ENCODE assay signal across 11 cellular contexts in the genomic region with DNA sequence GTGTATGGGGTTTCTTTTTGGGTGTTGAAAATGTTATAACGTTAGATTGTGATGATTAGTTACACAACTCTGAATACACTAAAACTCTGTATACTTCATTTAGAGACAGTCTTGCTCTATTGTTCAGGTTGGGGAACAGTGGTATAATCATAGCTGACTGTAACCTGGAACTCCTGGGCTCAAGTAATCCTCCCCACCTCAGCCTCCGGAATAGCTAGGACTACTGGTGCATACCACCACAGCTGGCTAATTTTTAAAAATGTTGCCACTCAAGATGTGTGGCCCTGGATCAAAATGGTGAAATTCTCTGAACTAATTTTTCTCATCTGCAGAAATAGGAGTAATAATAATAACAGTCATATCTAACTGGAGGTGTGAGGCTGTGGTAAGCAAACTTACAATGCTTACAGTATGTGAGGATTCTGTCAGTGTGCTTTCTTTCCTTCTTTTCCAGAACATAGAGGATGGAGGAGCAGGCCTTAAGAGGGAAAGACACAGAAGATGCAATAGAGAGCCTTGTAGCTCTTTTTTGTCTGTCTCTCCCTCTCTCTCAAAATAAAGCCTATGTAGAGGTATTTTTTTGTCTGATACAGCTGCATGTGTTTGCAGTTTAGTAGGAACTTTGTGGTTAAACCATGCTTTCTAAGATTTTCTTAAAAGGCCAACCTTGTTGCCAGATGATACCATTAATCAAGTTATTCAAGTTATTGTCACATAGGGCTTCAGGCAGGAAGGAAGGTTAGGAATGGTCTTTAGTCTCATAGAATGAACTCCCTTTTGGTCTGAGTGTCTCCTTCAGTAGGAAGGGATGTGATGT. TPM values are rescaled to one million over a fixed set of nuclear protein-coding genes. Genes with fewer than 3 reads are reported as not detected.
DNase-seq lines count a peak whose midpoint lies in the region; ATAC-seq and TF ChIP-seq lines count a peak whose summit lies in the region.
"Had no signal": no experiment of that assay in that cellular context is flagged by ENCODE, and none has a peak within 500 bp of the region (broad histone marks: within the 10 kb centered on the region; RNA-seq: fewer than 3 reads in every experiment).

No MANE protein-coding gene starts in this region.

- intact Hi-C loops in activated CD4-positive, alpha-beta memory T cell treated with anti-CD3 and anti-CD28 coated beads for 36 hours (cut with micrococcal nuclease), result no loop called here
- intact Hi-C loops in sigmoid colon (cut with DNase I), result no loop called here
- intact Hi-C loops in vagina (cut with DNase I), result no loop called here

- POLR2A ChIA-PET in activated CD4-positive, alpha-beta memory T cell treated with anti-CD3 and anti-CD28 coated beads for 36 hours (lab: Charles Lee), result no interaction called here
- POLR2A ChIA-PET in activated CD4-positive, alpha-beta memory T cell treated with anti-CD3 and anti-CD28 coated beads, Interleukin-2, amount 10 ng/mL, durations not matched to agents 7 days and 5 days (lab: Charles Lee), result interaction anchor here (0.6 to 2.1 kb wide), 5 partner anchors 13 to 103 kb away, joined by 3 to 7 read pairs (median 3); a partner anchor contains a TSS

- H3K27me3 Mint-ChIP-seq in activated CD4-positive, alpha-beta memory T cell treated with anti-CD3 and anti-CD28 coated beads for 36 hours, result no peaks in the 10 kb centered on the region
- no peaks in the 10 kb centered on the region for H3K27me3 Mint-ChIP-seq in activated CD4-positive, alpha-beta memory T cell treated with anti-CD3 and anti-CD28 coated beads, Interleukin-2, amount 10 ng/mL, durations not matched to agents 7 days and 5 days

- H3K36me3 Mint-ChIP-seq in activated CD4-positive, alpha-beta memory T cell treated with anti-CD3 and anti-CD28 coated beads for 36 hours, result peaks cover 12% of the 10 kb centered on the region
- peaks cover 28% of the 10 kb centered on the region for H3K36me3 Mint-ChIP-seq in activated CD4-positive, alpha-beta memory T cell treated with anti-CD3 and anti-CD28 coated beads, Interleukin-2, amount 10 ng/mL, durations not matched to agents 7 days and 5 days (ENCODE audit: low read depth)

- ATAC-seq in GM19351 (IDR thresholded peaks at IDR 0.05; ENCODE audit: unreplicated experiment), result no peak
- ATAC-seq: sciatic nerve had no signal

- H3K4me1 ChIP-seq in effector memory CD4-positive, alpha-beta T cell (ENCODE audit: control insufficient read depth, insufficient read depth, low read length, poor library complexity, severe bottlenecking), result peaks cover 21% of the 10 kb centered on the region
- peaks cover 0 to 82% (median 78%) of the 10 kb centered on the region in 4 donors for H3K4me1 ChIP-seq in sigmoid colon
- H3K4me1 ChIP-seq in vagina, result peaks cover 81% of the 10 kb centered on the region

- no peak overlapping the region for H3K4me3 Mint-ChIP-seq in activated CD4-positive, alpha-beta memory T cell treated with anti-CD3 and anti-CD28 coated beads for 36 hours
- H3K4me3 Mint-ChIP-seq in activated CD4-positive, alpha-beta memory T cell treated with anti-CD3 and anti-CD28 coated beads, Interleukin-2, amount 10 ng/mL, durations not matched to agents 7 days and 5 days, result no peak overlapping the region

- no peak overlapping the region for H3K4me3 ChIP-seq in effector memory CD4-positive, alpha-beta T cell (ENCODE audit: insufficient read depth, low read depth, low read length, poor library complexity, severe bottlenecking)
- H3K4me3 ChIP-seq in sigmoid colon, result no peak overlapping the region
- H3K4me3 ChIP-seq in vagina, result no peak overlapping the region

- DNase-seq in activated CD4-positive, alpha-beta memory T cell treated with anti-CD3 and anti-CD28 coated beads for 36 hours, result no peak
- no peak for DNase-seq in activated CD4-positive, alpha-beta memory T cell treated with anti-CD3 and anti-CD28 coated beads, Interleukin-2, amount 10 ng/mL, durations not matched to agents 7 days and 5 days
- DNase-seq in M059J (ENCODE audit: low read depth), result peak; percentile 23
- DNase-seq in effector memory CD4-positive, alpha-beta T cell, result no peak
- DNase-seq in sigmoid colon, result no peak
- no peak for DNase-seq in vagina (ENCODE audit: extremely low spot score in 2 of 2)
- no peak for DNase-seq in AG08395 (ENCODE audit: low spot score)
- DNase-seq: NCI-H1694 treated with DMSO at 0.1 percent for 48 hours had no signal

- TF ChIP-seq POLR2A in sigmoid colon (IDR thresholded peaks at IDR 0.05) (no peak), vagina (IDR thresholded peaks at IDR 0.05) (no peak)

- H3K9me3 Mint-ChIP-seq in activated CD4-positive, alpha-beta memory T cell treated with anti-CD3 and anti-CD28 coated beads for 36 hours, result no peaks in the 10 kb centered on the region
- no peaks in the 10 kb centered on the region for H3K9me3 Mint-ChIP-seq in activated CD4-positive, alpha-beta memory T cell treated with anti-CD3 and anti-CD28 coated beads, Interleukin-2, amount 10 ng/mL, durations not matched to agents 7 days and 5 days

- TF ChIP-seq EP300 in sigmoid colon (IDR thresholded peaks at IDR 0.05), result no peak

- peak overlapping the region; percentile 32 for H3K27ac ChIP-seq in effector memory CD4-positive, alpha-beta T cell (ENCODE audit: insufficient read depth, low read length, poor library complexity, severe bottlenecking)
- H3K27ac ChIP-seq in sigmoid colon (peak overlapping the region in 3 of 4 donors; percentile 22 to 29 (median 25)), vagina (no peak overlapping the region)
- H3K27ac ChIP-seq: HL-60 had no signal

- no peaks in the 10 kb centered on the region for H3K27me3 ChIP-seq in effector memory CD4-positive, alpha-beta T cell (replicated peaks; ENCODE audit: control insufficient read depth, insufficient read depth, low read length, poor library complexity, severe bottlenecking)
- H3K27me3 ChIP-seq in sigmoid colon (no peaks in the 10 kb centered on the region), vagina (no peaks in the 10 kb centered on the region)

- no peaks in the 10 kb centered on the region for H3K9me3 ChIP-seq in effector memory CD4-positive, alpha-beta T cell (ENCODE audit: control insufficient read depth, low read length)
- H3K9me3 ChIP-seq in sigmoid colon, result no peaks in the 10 kb centered on the region
- no peaks in the 10 kb centered on the region for H3K9me3 ChIP-seq in vagina

- WGBS in sigmoid colon, 2 donors, result 72% methylated on average over 2 of the region's 2 CpGs

- H3K27ac Mint-ChIP-seq in activated CD4-positive, alpha-beta memory T cell treated with anti-CD3 and anti-CD28 coated beads for 36 hours, result peak overlapping the region; percentile 39
- no peak overlapping the region for H3K27ac Mint-ChIP-seq in activated CD4-positive, alpha-beta memory T cell treated with anti-CD3 and anti-CD28 coated beads, Interleukin-2, amount 10 ng/mL, durations not matched to agents 7 days and 5 days

- H3K4me1 Mint-ChIP-seq in activated CD4-positive, alpha-beta memory T cell treated with anti-CD3 and anti-CD28 coated beads for 36 hours (ENCODE audit: low read depth), result peaks cover 73% of the 10 kb centered on the region
- peaks cover 59% of the 10 kb centered on the region for H3K4me1 Mint-ChIP-seq in activated CD4-positive, alpha-beta memory T cell treated with anti-CD3 and anti-CD28 coated beads, Interleukin-2, amount 10 ng/mL, durations not matched to agents 7 days and 5 days

- no peak for TF ChIP-seq CTCF in sigmoid colon (IDR thresholded peaks at IDR 0.05)
- TF ChIP-seq CTCF in vagina (IDR thresholded peaks at IDR 0.05), result no peak

- H3K36me3 ChIP-seq in effector memory CD4-positive, alpha-beta T cell (ENCODE audit: control insufficient read depth, insufficient read depth, low read length), result peaks cover 7% of the 10 kb centered on the region
- peaks cover 0 to 16% (median 7%) of the 10 kb centered on the region in 4 donors for H3K36me3 ChIP-seq in sigmoid colon
- H3K36me3 ChIP-seq in vagina, result peaks cover 0 to 18% of the 10 kb centered on the region in 2 donors

- CTCF ChIA-PET in activated CD4-positive, alpha-beta memory T cell treated with anti-CD3 and anti-CD28 coated beads for 36 hours (lab: Charles Lee), result interaction anchor here (0.9 kb wide), 1 partner anchor 105 kb away, joined by 3 read pairs; no protein-coding TSS in a partner anchor
- CTCF ChIA-PET in activated CD4-positive, alpha-beta memory T cell treated with anti-CD3 and anti-CD28 coated beads, Interleukin-2, amount 10 ng/mL, durations not matched to agents 7 days and 5 days (lab: Charles Lee), result interaction anchor here (0.6 kb wide), 1 partner anchor 39 kb away, joined by 3 read pairs; no protein-coding TSS in a partner anchor

RNA-seq across cellular contexts. Expression of a gene that starts 7.5 kb away (rescaled TPM):
- 100 to 1,000 TPM; 212 TPM for total RNA-seq in activated CD4-positive, alpha-beta memory T cell treated with anti-CD3 and anti-CD28 coated beads for 36 hours
- 100 to 1,000 TPM; 266 to 277 TPM for total RNA-seq in activated CD4-positive, alpha-beta memory T cell treated with anti-CD3 and anti-CD28 coated beads, Interleukin-2, amount 10 ng/mL, durations not matched to agents 7 days and 5 days
- 143 and 193 TPM in 2 replicates for total RNA-seq in M059J (2014; rRNA removed; shearing (Covaris generic))
- total RNA-seq in sigmoid colon (100 to 1,000 TPM; 166 to 378 (median 183) TPM), vagina (228 TPM)
- 100 to 1,000 TPM; 113 to 162 (median 120) TPM for polyA plus RNA-seq in sigmoid colon

RNA-seq across cellular contexts. Expression of a gene that starts 58.3 kb away (rescaled TPM):
- total RNA-seq in activated CD4-positive, alpha-beta memory T cell treated with anti-CD3 and anti-CD28 coated beads for 36 hours, result 10 to 100 TPM; 55.9 to 62.8 TPM
- total RNA-seq in activated CD4-positive, alpha-beta memory T cell treated with anti-CD3 and anti-CD28 coated beads, Interleukin-2, amount 10 ng/mL, durations not matched to agents 7 days and 5 days, result 10 to 100 TPM; 77.0 to 80.3 TPM
- 18.7 and 28.7 TPM in 2 replicates for total RNA-seq in M059J (2014; rRNA removed; shearing (Covaris generic))
- 10 to 100 TPM; 18.4 to 49.3 (median 24.2) TPM for total RNA-seq in sigmoid colon
- polyA plus RNA-seq in sigmoid colon, result 10 to 100 TPM; 18.6 to 82.4 (median 35.6) TPM
- 102 TPM for total RNA-seq in vagina
